Comparison of ENCODE assay signal across 22 cellular contexts in the genomic region with DNA sequence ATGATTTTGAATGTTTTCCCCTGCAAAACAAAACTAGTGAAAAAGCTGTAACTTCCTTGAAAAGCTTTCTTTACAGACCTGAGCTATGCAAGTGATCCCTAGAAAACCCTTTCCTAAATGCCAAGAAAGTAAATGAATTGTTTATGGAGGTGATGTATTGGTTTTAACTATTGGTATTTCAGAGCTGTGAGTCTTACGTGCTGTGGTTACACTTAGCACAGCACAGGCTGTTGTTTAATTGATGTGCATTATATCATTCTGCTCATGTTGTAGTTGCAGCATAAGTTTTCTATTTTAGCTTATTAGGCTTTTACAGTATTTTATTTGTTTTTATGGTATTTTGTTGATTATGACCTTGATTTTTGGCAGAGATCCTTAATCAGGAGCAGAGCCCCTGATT.
"Had no signal": no experiment of that assay in that cellular context is flagged by ENCODE, and none has a peak within 500 bp of the region (broad histone marks: within the 10 kb centered on the region; RNA-seq: fewer than 3 reads in every experiment).

No MANE protein-coding gene starts in this region.

- H3K4me1 Mint-ChIP-seq: activated B cell treated with CpG ODN at 0.5 μM for 24 hours, naive B cell, T-cell had no signal

- H3K36me3 ChIP-seq: cardiac muscle cell, spleen, suprapubic skin, transverse colon had no signal

- H3K4me2 ChIP-seq: hepatocyte had no signal

- H3K27ac ChIP-seq: body of pancreas, cardiac muscle cell, hepatocyte, parathyroid adenoma, spleen had no signal

- H3K27ac Mint-ChIP-seq: activated B cell treated with CpG ODN at 0.5 μM for 24 hours; activated naive CD4-positive, alpha-beta T cell treated with anti-CD3 and anti-CD28 coated beads, Interleukin-2, amount 50 U/mL, for 72 hours; activated T-cell treated with anti-CD3 and anti-CD28 coated beads, Interleukin-2, amount 50 U/mL, for 72 hours; naive B cell; T-cell had no signal

- H3K4me1 ChIP-seq: body of pancreas, parathyroid adenoma, psoas muscle, spleen, transverse colon had no signal

- H3K27me3 ChIP-seq: body of pancreas, cardiac muscle cell, hepatocyte, spleen, suprapubic skin, transverse colon had no signal

- H3K9ac ChIP-seq: parathyroid adenoma had no signal

- H3K79me2 ChIP-seq: hepatocyte, parathyroid adenoma had no signal

- H3K4me3 Mint-ChIP-seq: activated B cell treated with CpG ODN at 0.5 μM for 24 hours; activated T-cell treated with anti-CD3 and anti-CD28 coated beads, Interleukin-2, amount 50 U/mL, for 72 hours; mesothelial cell of epicardium; naive B cell; T-cell had no signal

- H3K36me3 Mint-ChIP-seq: activated naive CD4-positive, alpha-beta T cell treated with anti-CD3 and anti-CD28 coated beads, Interleukin-2, amount 50 U/mL, for 72 hours; mesothelial cell of epicardium; naive B cell; T-cell had no signal

- H3K9me3 Mint-ChIP-seq: activated B cell treated with CpG ODN at 0.5 μM for 24 hours; activated naive CD4-positive, alpha-beta T cell treated with anti-CD3 and anti-CD28 coated beads, Interleukin-2, amount 50 U/mL, for 72 hours; activated T-cell treated with anti-CD3 and anti-CD28 coated beads, Interleukin-2, amount 50 U/mL, for 72 hours; mesothelial cell of epicardium; naive B cell; T-cell had no signal

- FAIRE-seq: endometrium, frontal cortex, keratinocyte had no signal

- DNase-seq: activated B cell treated with CpG ODN at 0.5 μM for 24 hours; activated CD4-positive, alpha-beta T cell treated with anti-CD3 and anti-CD28 coated beads, Interleukin-2, amount 50 U/mL, for 4 hours; activated naive CD4-positive, alpha-beta T cell; activated T-cell treated with anti-CD3 and anti-CD28 coated beads for 4 hours; activated T-cell treated with anti-CD3 and anti-CD28 coated beads, Interleukin-2, amount 50 U/mL, for 72 hours; body of pancreas; left cardiac atrium; naive B cell; psoas muscle; spleen; stimulated activated naive CD4-positive, alpha-beta T cell; T-cell; transverse colon had no signal

- H3K9me3 ChIP-seq: body of pancreas, psoas muscle, spleen, suprapubic skin, transverse colon had no signal

- H2AFZ ChIP-seq: hepatocyte, parathyroid adenoma had no signal

- H3K27me3 Mint-ChIP-seq: naive B cell had no signal

- H3K4me3 ChIP-seq: body of pancreas, cardiac muscle cell, hepatocyte, psoas muscle, spleen, suprapubic skin, transverse colon had no signal

- ATAC-seq: activated naive CD4-positive, alpha-beta T cell treated with anti-CD3 and anti-CD28 coated beads, Interleukin-2, amount 50 U/mL, for 72 hours; activated T-cell treated with anti-CD3 and anti-CD28 coated beads, Interleukin-2, amount 50 U/mL, for 72 hours; body of pancreas; psoas muscle; T-cell had no signal
